Comparison of ENCODE assay signal across 1 cellular context in genomic region chr16:70659953-70660671, GRCh38.
TF ChIP-seq lines count a peak whose summit lies in the region.

No MANE protein-coding gene starts in this region.

TF ChIP-seq in GM23338, 12 proteins besides CTCF, POLR2A, EP300 and RAD21 (continued from another document):
- TF ChIP-seq, protein P1, sequence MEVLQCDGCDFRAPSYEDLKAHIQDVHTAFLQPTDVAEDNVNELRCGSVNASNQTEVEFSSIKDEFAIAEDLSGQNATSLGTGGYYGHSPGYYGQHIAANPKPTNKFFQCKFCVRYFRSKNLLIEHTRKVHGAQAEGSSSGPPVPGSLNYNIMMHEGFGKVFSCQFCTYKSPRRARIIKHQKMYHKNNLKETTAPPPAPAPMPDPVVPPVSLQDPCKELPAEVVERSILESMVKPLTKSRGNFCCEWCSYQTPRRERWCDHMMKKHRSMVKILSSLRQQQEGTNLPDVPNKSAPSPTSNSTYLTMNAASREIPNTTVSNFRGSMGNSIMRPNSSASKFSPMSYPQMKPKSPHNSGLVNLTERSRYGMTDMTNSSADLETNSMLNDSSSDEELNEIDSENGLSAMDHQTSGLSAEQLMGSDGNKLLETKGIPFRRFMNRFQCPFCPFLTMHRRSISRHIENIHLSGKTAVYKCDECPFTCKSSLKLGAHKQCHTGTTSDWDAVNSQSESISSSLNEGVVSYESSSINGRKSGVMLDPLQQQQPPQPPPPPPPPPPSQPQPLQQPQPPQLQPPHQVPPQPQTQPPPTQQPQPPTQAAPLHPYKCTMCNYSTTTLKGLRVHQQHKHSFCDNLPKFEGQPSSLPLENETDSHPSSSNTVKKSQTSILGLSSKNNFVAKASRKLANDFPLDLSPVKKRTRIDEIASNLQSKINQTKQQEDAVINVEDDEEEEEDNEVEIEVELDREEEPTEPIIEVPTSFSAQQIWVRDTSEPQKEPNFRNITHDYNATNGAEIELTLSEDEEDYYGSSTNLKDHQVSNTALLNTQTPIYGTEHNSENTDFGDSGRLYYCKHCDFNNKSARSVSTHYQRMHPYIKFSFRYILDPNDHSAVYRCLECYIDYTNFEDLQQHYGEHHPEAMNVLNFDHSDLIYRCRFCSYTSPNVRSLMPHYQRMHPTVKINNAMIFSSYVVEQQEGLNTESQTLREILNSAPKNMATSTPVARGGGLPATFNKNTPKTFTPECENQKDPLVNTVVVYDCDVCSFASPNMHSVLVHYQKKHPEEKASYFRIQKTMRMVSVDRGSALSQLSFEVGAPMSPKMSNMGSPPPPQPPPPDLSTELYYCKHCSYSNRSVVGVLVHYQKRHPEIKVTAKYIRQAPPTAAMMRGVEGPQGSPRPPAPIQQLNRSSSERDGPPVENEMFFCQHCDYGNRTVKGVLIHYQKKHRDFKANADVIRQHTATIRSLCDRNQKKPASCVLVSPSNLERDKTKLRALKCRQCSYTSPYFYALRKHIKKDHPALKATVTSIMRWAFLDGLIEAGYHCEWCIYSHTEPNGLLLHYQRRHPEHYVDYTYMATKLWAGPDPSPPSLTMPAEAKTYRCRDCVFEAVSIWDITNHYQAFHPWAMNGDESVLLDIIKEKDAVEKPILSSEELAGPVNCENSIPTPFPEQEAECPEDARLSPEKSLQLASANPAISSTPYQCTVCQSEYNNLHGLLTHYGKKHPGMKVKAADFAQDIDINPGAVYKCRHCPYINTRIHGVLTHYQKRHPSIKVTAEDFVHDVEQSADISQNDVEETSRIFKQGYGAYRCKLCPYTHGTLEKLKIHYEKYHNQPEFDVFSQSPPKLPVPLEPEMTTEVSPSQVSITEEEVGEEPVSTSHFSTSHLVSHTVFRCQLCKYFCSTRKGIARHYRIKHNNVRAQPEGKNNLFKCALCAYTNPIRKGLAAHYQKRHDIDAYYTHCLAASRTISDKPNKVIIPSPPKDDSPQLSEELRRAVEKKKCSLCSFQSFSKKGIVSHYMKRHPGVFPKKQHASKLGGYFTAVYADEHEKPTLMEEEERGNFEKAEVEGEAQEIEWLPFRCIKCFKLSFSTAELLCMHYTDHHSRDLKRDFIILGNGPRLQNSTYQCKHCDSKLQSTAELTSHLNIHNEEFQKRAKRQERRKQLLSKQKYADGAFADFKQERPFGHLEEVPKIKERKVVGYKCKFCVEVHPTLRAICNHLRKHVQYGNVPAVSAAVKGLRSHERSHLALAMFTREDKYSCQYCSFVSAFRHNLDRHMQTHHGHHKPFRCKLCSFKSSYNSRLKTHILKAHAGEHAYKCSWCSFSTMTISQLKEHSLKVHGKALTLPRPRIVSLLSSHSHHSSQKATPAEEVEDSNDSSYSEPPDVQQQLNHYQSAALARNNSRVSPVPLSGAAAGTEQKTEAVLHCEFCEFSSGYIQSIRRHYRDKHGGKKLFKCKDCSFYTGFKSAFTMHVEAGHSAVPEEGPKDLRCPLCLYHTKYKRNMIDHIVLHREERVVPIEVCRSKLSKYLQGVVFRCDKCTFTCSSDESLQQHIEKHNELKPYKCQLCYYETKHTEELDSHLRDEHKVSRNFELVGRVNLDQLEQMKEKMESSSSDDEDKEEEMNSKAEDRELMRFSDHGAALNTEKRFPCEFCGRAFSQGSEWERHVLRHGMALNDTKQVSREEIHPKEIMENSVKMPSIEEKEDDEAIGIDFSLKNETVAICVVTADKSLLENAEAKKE (CRISPR knock-in tag; IDR thresholded peaks at IDR 0.05), result no peak
- TF ChIP-seq EZH2 (IDR thresholded peaks at IDR 0.05; ENCODE audit: low read depth, unreplicated experiment) (no peak), CREB1 (CRISPR knock-in tag; IDR thresholded peaks at IDR 0.05; ENCODE audit: low read depth) (no peak), NANOG (IDR thresholded peaks at IDR 0.05; ENCODE audit: borderline replicate concordance) (no peak), ZNF114 (CRISPR knock-in tag; IDR thresholded peaks at IDR 0.05) (no peak), ETS1 (IDR thresholded peaks at IDR 0.05) (no peak), POLR2AphosphoS5 (IDR thresholded peaks at IDR 0.05; ENCODE audit: low read depth) (no peak), JUNB (IDR thresholded peaks at IDR 0.05; ENCODE audit: unreplicated experiment) (no peak), EZH2phosphoT487 (IDR thresholded peaks at IDR 0.05; ENCODE audit: unreplicated experiment) (no peak), STAT1 (IDR thresholded peaks at IDR 0.05; ENCODE audit: unreplicated experiment) (no peak)
